Comparison of ENCODE assay signal across 25 cellular contexts in the genomic region with DNA sequence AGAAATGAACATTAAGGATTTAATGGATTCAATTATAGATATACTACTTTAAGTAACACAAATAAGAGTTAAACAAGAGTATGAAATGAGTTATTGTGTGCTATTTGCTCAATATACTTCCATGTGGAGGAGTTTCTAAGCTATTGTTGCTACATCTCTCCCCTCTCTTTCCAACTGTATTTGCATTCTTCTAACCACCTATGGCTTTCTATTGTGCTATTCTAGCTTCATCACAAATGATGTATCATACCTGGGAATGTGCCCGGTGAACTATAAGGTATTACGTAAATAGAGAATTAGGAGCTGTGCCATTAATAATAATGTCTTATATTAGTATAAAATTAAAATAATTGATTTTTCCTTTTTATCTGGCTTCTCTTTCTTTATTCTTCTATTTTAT.
"Had no signal": no experiment of that assay in that cellular context is flagged by ENCODE, and none has a peak within 500 bp of the region (broad histone marks: within the 10 kb centered on the region; RNA-seq: fewer than 3 reads in every experiment).

No MANE protein-coding gene starts in this region.

- H3K4me3 ChIP-seq: ascending aorta, body of pancreas, cardiac muscle cell, MG63, Peyer's patch had no signal

- H3K9ac ChIP-seq: KMS-11 had no signal

- H3K9me3 ChIP-seq: ascending aorta, body of pancreas, MG63, Peyer's patch had no signal

- DNase-seq: activated CD4-positive, alpha-beta T cell treated with anti-CD3 and anti-CD28 coated beads for 48 hours; activated CD4-positive, alpha-beta T cell treated with anti-CD3 and anti-CD28 coated beads, Interleukin-2, amount 50 U/mL, for 4 hours; activated CD4-positive, CD25-positive, alpha-beta regulatory T cell treated with anti-CD3 and anti-CD28 coated beads, Interleukin-2, amount 50 U/mL, for 72 hours; activated CD8-positive, alpha-beta memory T cell treated with anti-CD3 and anti-CD28 coated beads, Interleukin-2, amount 10 ng/mL, durations not matched to agents 7 days and 5 days; activated effector memory CD4-positive, alpha-beta T cell treated with Interleukin-2 at 50 U/mL for 16 hours; activated naive CD4-positive, alpha-beta T cell; activated naive CD8-positive, alpha-beta T cell treated with anti-CD3 and anti-CD28 coated beads, Interleukin-2, amount 50 U/mL, for 24 hours; activated T-cell treated with anti-CD3 and anti-CD28 coated beads, Interleukin-2, amount 50 U/mL, for 24 hours; amniotic stem cell; body of pancreas; MG63; NCI-H1105; NCI-H1436; NCI-H187 treated with DMSO at 0.1 percent for 48 hours; NCI-H2081 treated with DMSO at 0.1 percent for 48 hours; NCI-H510A; NCI-H526 treated with DMSO at 0.1 percent for 48 hours; NK-92 treated with Interleukin-12 subunit alpha and Interleukin-12 subunit beta, amount 100 ng/mL, for 24 hours; Peyer's patch; SHP77 treated with DMSO at 0.1 percent for 48 hours had no signal

- H3K4me1 ChIP-seq: ascending aorta, body of pancreas, Peyer's patch had no signal

- H3K27ac ChIP-seq: ascending aorta, body of pancreas, cardiac muscle cell, KMS-11, Peyer's patch had no signal

- H3K36me3 ChIP-seq: ascending aorta, cardiac muscle cell, MG63, Peyer's patch had no signal

- H3K27me3 ChIP-seq: ascending aorta, body of pancreas, cardiac muscle cell, MG63, Peyer's patch had no signal

- ATAC-seq: activated CD8-positive, alpha-beta memory T cell treated with anti-CD3 and anti-CD28 coated beads, Interleukin-2, amount 10 ng/mL, durations not matched to agents 7 days and 5 days; activated naive CD4-positive, alpha-beta T cell treated with anti-CD3 and anti-CD28 coated beads, Interleukin-2, amount 50 U/mL, for 72 hours; activated naive CD8-positive, alpha-beta T cell treated with anti-CD3 and anti-CD28 coated beads, Interleukin-2, amount 50 U/mL, for 24 hours; body of pancreas; WTC11 had no signal
